In the genomic region with DNA sequence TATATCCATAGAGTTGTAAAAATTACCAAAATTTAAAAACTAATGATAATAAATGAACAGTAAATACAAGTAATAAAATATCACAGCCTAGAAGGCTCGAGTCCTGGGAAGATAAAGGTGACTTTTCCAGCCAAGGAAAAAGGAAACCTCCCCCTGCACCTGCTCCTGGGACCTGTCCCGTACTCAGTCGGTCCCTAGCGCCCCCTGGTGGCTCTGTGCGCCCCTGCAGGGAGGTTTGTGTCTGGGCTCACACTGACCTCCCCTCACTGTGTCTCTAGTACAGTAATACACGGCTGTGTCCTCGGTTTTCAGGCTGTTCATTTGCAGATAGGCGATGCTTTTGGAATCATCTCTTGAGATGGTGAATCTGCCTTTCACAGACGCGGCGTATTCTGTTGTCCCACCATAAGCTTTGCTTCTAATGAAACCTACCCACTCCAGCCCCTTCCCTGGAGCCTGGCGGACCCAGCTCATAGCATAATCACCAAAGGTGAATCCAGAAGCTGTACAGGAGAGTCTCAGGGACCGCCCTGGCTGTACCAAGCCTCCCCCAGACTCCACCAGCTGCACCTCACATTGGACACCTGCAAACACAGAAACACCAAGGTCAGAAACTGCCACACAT, we compare ENCODE assay signal across 8 cellular contexts.
A peak's percentile ranks its signal among the peaks of the same experiment; 100 is the strongest.
DNase-seq lines count a peak whose midpoint lies in the region; ATAC-seq and TF ChIP-seq lines count a peak whose summit lies in the region.

No MANE protein-coding gene starts in this region.

- ATAC-seq in HG03460 (IDR thresholded peaks at IDR 0.05; ENCODE audit: unreplicated experiment) (no peak), HG02610 (IDR thresholded peaks at IDR 0.05; ENCODE audit: unreplicated experiment) (no peak), GM18861 (IDR thresholded peaks at IDR 0.05; ENCODE audit: unreplicated experiment) (no peak)

- H3K4me1 ChIP-seq in DOHH2 (ENCODE audit: control insufficient read depth, low read length), result peaks cover 8% of the 10 kb centered on the region

- H3F3A ChIP-seq in DOHH2 (ENCODE audit: control insufficient read depth, insufficient read depth), result no peaks in the 10 kb centered on the region

- DNase-seq in NCI-H1105 (lab: John Stamatoyannopoulos, UW), result peak; percentile 8
- peak; percentile 76 to 82 for DNase-seq in activated CD4-positive, alpha-beta T cell treated with anti-CD3 and anti-CD28 coated beads for 24 hours (ENCODE audit: low read depth in 2 of 2)
- peak; percentile 64 for DNase-seq in effector CD4-positive, alpha-beta T cell
- peak; percentile 84 for DNase-seq in stimulated activated CD4-positive, alpha-beta T cell treated with anti-CD3 and anti-CD28 coated beads, Interleukin-4, amount 100 ng/mL, for 24 hours

- H3K27ac ChIP-seq in DOHH2 (ENCODE audit: low read depth, low read length), result no peak overlapping the region

- H3K4me2 ChIP-seq in DOHH2 (ENCODE audit: low read length), result 0 out of 2 replicates have a peak overlapping the region, but pooled peaks have one; percentile 11

- H3K9me3 ChIP-seq in DOHH2 (ENCODE audit: control insufficient read depth, insufficient read depth, low read length), result peaks cover 4% of the 10 kb centered on the region; the same call in 1 of the 2 replicates

- no peaks in the 10 kb centered on the region for H3K79me2 ChIP-seq in DOHH2 (ENCODE audit: control insufficient read depth, low read length)

- no peaks in the 10 kb centered on the region for H4K20me1 ChIP-seq in DOHH2 (ENCODE audit: control insufficient read depth, insufficient read depth, low read depth, low read length)

- no peaks in the 10 kb centered on the region for H3K36me3 ChIP-seq in DOHH2 (ENCODE audit: control insufficient read depth, low read length)

- H3K9me2 ChIP-seq in DOHH2 (replicated peaks; ENCODE audit: control insufficient read depth, low read length), result no peaks in the 10 kb centered on the region

- H3K27me3 ChIP-seq in DOHH2 (ENCODE audit: control insufficient read depth, low read length), result no peaks in the 10 kb centered on the region

- peak; percentile 79 for TF ChIP-seq CTCF in DOHH2 (IDR thresholded peaks at IDR 0.05; ENCODE audit: low read depth, low read length, poor library complexity, severe bottlenecking)

- H3K4me3 ChIP-seq in DOHH2 (ENCODE audit: low read length), result no peak overlapping the region

Comparison
In these comparisons a context has a peak if more than half of its experiments do, and no peak if none do; other contexts are left out.
1. DNase-seq: peak in every context shown above with its lines; median percentile 84 in stimulated activated CD4-positive, alpha-beta T cell treated with anti-CD3 and anti-CD28 coated beads, Interleukin-4, amount 100 ng/mL, for 24 hours; 79 in activated CD4-positive, alpha-beta T cell treated with anti-CD3 and anti-CD28 coated beads for 24 hours; 64 in effector CD4-positive, alpha-beta T cell; 8 in NCI-H1105.